8 cellular contexts compared by ENCODE assay signal in the genomic region with DNA sequence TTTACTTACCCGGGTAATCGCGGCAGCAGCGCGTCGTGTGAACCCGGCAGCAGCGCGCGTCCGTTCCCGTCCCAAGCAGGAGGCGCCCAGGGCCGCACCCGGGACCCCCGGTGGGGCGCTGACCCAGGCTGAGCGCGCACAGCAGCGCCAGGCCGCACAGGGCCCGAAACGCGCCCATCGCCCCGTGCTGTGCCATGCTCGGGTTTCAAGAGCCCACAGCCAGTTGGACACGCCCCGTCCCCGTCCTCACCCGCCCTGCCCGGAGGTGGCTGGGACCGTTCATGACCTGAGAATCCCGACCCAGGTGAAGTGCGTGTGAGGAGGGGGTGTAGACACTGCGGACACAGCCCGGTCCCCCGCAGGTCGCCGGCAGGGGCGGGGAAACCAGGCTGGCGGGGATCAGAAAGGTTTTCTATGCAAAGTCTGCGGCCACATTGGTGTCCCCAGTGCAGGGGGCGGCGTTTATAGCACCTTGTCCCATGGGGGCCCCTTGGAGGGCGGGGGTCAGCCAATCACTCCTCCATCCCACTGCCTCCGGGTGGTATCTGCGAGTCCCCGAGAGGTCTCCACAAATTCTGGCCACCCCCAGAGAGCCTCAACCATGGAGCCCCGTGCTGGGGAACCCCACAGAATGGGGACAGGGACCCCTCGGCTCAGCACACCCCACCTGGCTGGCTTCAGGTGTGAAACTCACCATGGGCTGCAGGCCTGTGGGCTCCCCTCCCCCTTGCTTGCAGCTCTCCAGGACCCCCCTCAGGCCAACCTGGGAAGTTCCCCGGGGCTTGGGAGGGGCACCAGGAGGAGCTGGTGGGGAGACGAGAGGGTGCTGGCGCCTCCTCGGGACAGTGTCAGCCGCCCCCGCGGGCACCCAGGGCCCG. TPM values are rescaled to one million over a fixed set of nuclear protein-coding genes. Genes with fewer than 3 reads are reported as not detected.
DNase-seq lines count a peak whose midpoint lies in the region; ATAC-seq and TF ChIP-seq lines count a peak whose summit lies in the region.

A gene with protein sequence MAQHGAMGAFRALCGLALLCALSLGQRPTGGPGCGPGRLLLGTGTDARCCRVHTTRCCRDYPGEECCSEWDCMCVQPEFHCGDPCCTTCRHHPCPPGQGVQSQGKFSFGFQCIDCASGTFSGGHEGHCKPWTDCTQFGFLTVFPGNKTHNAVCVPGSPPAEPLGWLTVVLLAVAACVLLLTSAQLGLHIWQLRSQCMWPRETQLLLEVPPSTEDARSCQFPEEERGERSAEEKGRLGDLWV (minus strand): TSS at position 217 of the 878 bp plus-strand sequence. CDS start 21 bp downstream, at position 196.

- no peaks in the 10 kb centered on the region for H3K36me3 Mint-ChIP-seq in endothelial cell (ENCODE audit: low read depth, unreplicated experiment)

- no peak for ATAC-seq in GM21717 (IDR thresholded peaks at IDR 0.05; ENCODE audit: unreplicated experiment)

- intact Hi-C loops in T-helper 2 cell treated with Interferon-gamma antibody and Interleukin-4, amounts not matched to agents 100 ng/mL and 5 ng/mL, for 36 hours (cut with micrococcal nuclease): no loop called here

- no peaks in the 10 kb centered on the region for H3K4me1 Mint-ChIP-seq in endothelial cell (ENCODE audit: unreplicated experiment)

- H3K27me3 Mint-ChIP-seq in endothelial cell (ENCODE audit: unreplicated experiment): peaks cover 6% of the 10 kb centered on the region

- peak; percentile 75 for DNase-seq in GM20000 (ENCODE audit: low spot score)
- peak; percentile 13 for DNase-seq in endothelial cell (ENCODE audit: low spot score)
- no peak for DNase-seq in retinal pigment epithelial cell (ENCODE audit: low read depth)
- no peak for DNase-seq in NCI-H1092 (lab: John Stamatoyannopoulos, UW)
- DNase-seq in ACHN: no peak
- DNase-seq in ecto neural progenitor cell (ENCODE audit: low spot score): no peak

- peak within 1 kb of the TSS; percentile 6 for H3K4me3 ChIP-seq in retinal pigment epithelial cell (ENCODE audit: low read length)

- no peaks in the 10 kb centered on the region for H3K9me3 Mint-ChIP-seq in endothelial cell (ENCODE audit: unreplicated experiment)

- no peak within 1 kb of the TSS for H3K4me3 Mint-ChIP-seq in endothelial cell (ENCODE audit: unreplicated experiment)

- in situ Hi-C loops in ACHN (cut with HindIII; ENCODE audit: low pct_ligation_motif_present, low pct_unique_long_range_greater_than_20kb, low sequenced_read_pairs): no loop called here

- no peak within 1 kb of the TSS for H3K27ac Mint-ChIP-seq in endothelial cell (ENCODE audit: unreplicated experiment)

- no peak for TF ChIP-seq CTCF in GM20000 (IDR thresholded peaks at IDR 0.05; ENCODE audit: extremely low read depth, missing control alignments)
- TF ChIP-seq CTCF in endothelial cell (IDR thresholded peaks at IDR 0.05; ENCODE audit: unreplicated experiment): no peak
- TF ChIP-seq CTCF in retinal pigment epithelial cell (conservative IDR thresholded peaks at IDR 0.05; ENCODE audit: low read depth, low read length): peak; percentile 10

RNA-seq across cellular contexts. Expression of the gene that starts here (rescaled TPM):
- 26.8 and 29.8 TPM in 2 replicates for total RNA-seq in T-helper 2 cell treated with Interferon-gamma antibody and Interleukin-4, amounts not matched to agents 100 ng/mL and 5 ng/mL, for 36 hours
- total RNA-seq in endothelial cell (ENCODE audit: unreplicated experiment): not detected

Comparison
In these comparisons a context has a peak if more than half of its experiments do, and no peak if none do; other contexts are left out.
1. RNA of the gene that starts here (total RNA-seq): 26.8 to 29.8 TPM in T-helper 2 cell treated with Interferon-gamma antibody and Interleukin-4, amounts not matched to agents 100 ng/mL and 5 ng/mL, for 36 hours; not detected in endothelial cell (single experiment); every median in the first group is over 10 times any median in the second.
2. Peak in DNase-seq in endothelial cell; RNA of the gene not detected or under 1 TPM.